Comparison of ENCODE assay signal across 19 cellular contexts in the genomic region with DNA sequence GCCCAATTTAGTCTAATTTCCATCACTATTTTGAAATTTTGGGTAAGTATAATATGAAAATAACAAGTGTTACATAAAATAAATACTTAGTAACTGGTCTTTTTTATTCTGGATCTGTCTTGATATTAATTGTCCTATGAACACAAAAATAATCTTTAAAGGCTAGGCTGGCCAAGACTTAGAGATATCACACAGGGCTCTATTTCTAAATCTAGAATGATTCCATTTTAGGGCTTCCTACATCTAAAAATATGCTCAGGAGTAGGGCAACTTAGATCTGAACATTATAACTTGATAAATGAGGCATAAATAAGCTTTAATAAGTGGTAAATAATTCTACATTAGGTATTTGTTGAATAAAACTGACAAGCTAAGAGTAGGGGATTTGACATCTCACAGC. TPM values are rescaled to one million over a fixed set of nuclear protein-coding genes. Genes with fewer than 3 reads are reported as not detected.
DNase-seq lines count a peak whose midpoint lies in the region; ATAC-seq, FAIRE-seq and TF ChIP-seq lines count a peak whose summit lies in the region.
"Had no signal": no experiment of that assay in that cellular context is flagged by ENCODE, and none has a peak within 500 bp of the region (broad histone marks: within the 10 kb centered on the region; RNA-seq: fewer than 3 reads in every experiment).

No MANE protein-coding gene starts in this region.

- H3K4me2 ChIP-seq in OCI-LY7 (ENCODE audit: low read length), result no peak overlapping the region

- TSS peak; percentile 12 for BruUV-seq in A673 (replicated peaks; lab: Mats Ljungman, UMichigan)
- BruUV-seq in OCI-LY7 (replicated peaks; lab: Mats Ljungman, UMichigan), result TSS peak; percentile 31

- H3K36me3 ChIP-seq in A673 (ENCODE audit: insufficient read depth, low read length, poor library complexity, severe bottlenecking) (peaks cover 91% of the 10 kb centered on the region), OCI-LY7 (ENCODE audit: insufficient read depth, low read length) (peaks cover 98% of the 10 kb centered on the region)

- no peak for DNase-seq in activated naive CD4-positive, alpha-beta T cell treated with anti-CD3 and anti-CD28 coated beads for 36 hours
- no peak for DNase-seq in activated naive CD4-positive, alpha-beta T cell treated with Interleukin-2 at 50 U/mL for 16 hours
- DNase-seq in A673 (ENCODE audit: low spot score) (no peak), OCI-LY7 (ENCODE audit: low spot score) (no peak), Ammon's horn (ENCODE audit: low spot score) (no peak), urothelium cell line (ENCODE audit: low spot score) (no peak), dorsolateral prefrontal cortex (no peak)
- no peak for DNase-seq in activated naive CD8-positive, alpha-beta T cell treated with anti-CD3 and anti-CD28 coated beads, Interleukin-2, amount 50 U/mL, for 24 hours
- DNase-seq: 8988T; CD8-positive, alpha-beta memory T cell; DMS53; KBM-7; NCI-H1417; NCI-H187; NCI-H2227 treated with DMSO at 0.1 percent for 48 hours; NCI-H524; NCI-H82 had no signal

- intact Hi-C loops in activated naive CD4-positive, alpha-beta T cell treated with anti-CD3 and anti-CD28 coated beads for 36 hours (cut with micrococcal nuclease), result no loop called here
- intact Hi-C loops in A673 (cut with micrococcal nuclease; ENCODE audit: unreplicated experiment), result no loop called here
- intact Hi-C loops in OCI-LY7 (cut with micrococcal nuclease; ENCODE audit: unreplicated experiment), result no loop called here
- intact Hi-C loops in dorsolateral prefrontal cortex (cut with DNase I), result no loop called here

- H3K9me3 ChIP-seq in A673 (ENCODE audit: low read depth, low read length, poor library complexity, severe bottlenecking), result no peaks in the 10 kb centered on the region
- no peaks in the 10 kb centered on the region for H3K9me3 ChIP-seq in OCI-LY7 (ENCODE audit: low read length)

- ATAC-seq in activated naive CD8-positive, alpha-beta T cell treated with anti-CD3 and anti-CD28 coated beads, Interleukin-2, amount 50 U/mL, for 24 hours, result no peak

- peaks cover 23% of the 10 kb centered on the region for H3K4me1 Mint-ChIP-seq in activated naive CD4-positive, alpha-beta T cell treated with anti-CD3 and anti-CD28 coated beads for 36 hours (ENCODE audit: low read depth)
- peaks cover 3% of the 10 kb centered on the region for H3K4me1 Mint-ChIP-seq in activated naive CD8-positive, alpha-beta T cell treated with anti-CD3 and anti-CD28 coated beads, Interleukin-2, amount 50 U/mL, for 24 hours
- H3K4me1 Mint-ChIP-seq: CD8-positive, alpha-beta memory T cell had no signal

- H3K27me3 ChIP-seq in A673 (replicated peaks; ENCODE audit: insufficient read depth, low read depth, low read length, poor library complexity), result no peaks in the 10 kb centered on the region
- H3K27me3 ChIP-seq in dorsolateral prefrontal cortex, result no peaks in the 10 kb centered on the region

- H3K4me3 ChIP-seq in A673 (ENCODE audit: low read depth, low read length, poor library complexity, severe bottlenecking), result no peak overlapping the region
- no peak overlapping the region for H3K4me3 ChIP-seq in OCI-LY7 (ENCODE audit: low read depth, low read length, poor library complexity, severe bottlenecking)
- H3K4me3 ChIP-seq in dorsolateral prefrontal cortex, result no peak overlapping the region

- H3K9me3 Mint-ChIP-seq in activated naive CD4-positive, alpha-beta T cell treated with anti-CD3 and anti-CD28 coated beads for 36 hours, result no peaks in the 10 kb centered on the region
- no peaks in the 10 kb centered on the region for H3K9me3 Mint-ChIP-seq in activated naive CD8-positive, alpha-beta T cell treated with anti-CD3 and anti-CD28 coated beads, Interleukin-2, amount 50 U/mL, for 24 hours
- H3K9me3 Mint-ChIP-seq: CD8-positive, alpha-beta memory T cell had no signal

- H3K27me3 Mint-ChIP-seq in activated naive CD4-positive, alpha-beta T cell treated with anti-CD3 and anti-CD28 coated beads for 36 hours (ENCODE audit: low read depth), result no peaks in the 10 kb centered on the region
- no peaks in the 10 kb centered on the region for H3K27me3 Mint-ChIP-seq in activated naive CD8-positive, alpha-beta T cell treated with anti-CD3 and anti-CD28 coated beads, Interleukin-2, amount 50 U/mL, for 24 hours
- H3K27me3 Mint-ChIP-seq: CD8-positive, alpha-beta memory T cell had no signal

- H3K79me2 ChIP-seq in OCI-LY7 (ENCODE audit: insufficient read depth, low read depth, low read length), result peaks cover 9% of the 10 kb centered on the region; the same call in 1 of the 2 replicates

- H4K20me1 ChIP-seq in OCI-LY7 (ENCODE audit: insufficient read depth, low read length), result no peaks in the 10 kb centered on the region

- peak overlapping the region; percentile 66 for H3K27ac Mint-ChIP-seq in activated naive CD4-positive, alpha-beta T cell treated with anti-CD3 and anti-CD28 coated beads for 36 hours
- H3K27ac Mint-ChIP-seq in activated naive CD8-positive, alpha-beta T cell treated with anti-CD3 and anti-CD28 coated beads, Interleukin-2, amount 50 U/mL, for 24 hours, result peak overlapping the region; percentile 46

- FAIRE-seq in urothelium cell line (lab: Jason Lieb, UNC), result no peak
- FAIRE-seq: GM12892, GM18507 had no signal

- H3K27ac ChIP-seq in A673 (ENCODE audit: low read depth, low read length, poor library complexity, severe bottlenecking), result no peak overlapping the region
- H3K27ac ChIP-seq in OCI-LY7 (ENCODE audit: low read depth, low read length, poor library complexity, severe bottlenecking), result no peak overlapping the region
- H3K27ac ChIP-seq in dorsolateral prefrontal cortex, result no peak overlapping the region

- H3K4me1 ChIP-seq in A673 (ENCODE audit: insufficient read depth, low read length, poor library complexity, severe bottlenecking) (no peaks in the 10 kb centered on the region), OCI-LY7 (ENCODE audit: insufficient read depth, low read length, poor library complexity, severe bottlenecking) (peaks cover 8% of the 10 kb centered on the region)

- peaks cover 71% of the 10 kb centered on the region for H3K36me3 Mint-ChIP-seq in activated naive CD4-positive, alpha-beta T cell treated with anti-CD3 and anti-CD28 coated beads for 36 hours (ENCODE audit: low read depth)
- H3K36me3 Mint-ChIP-seq in activated naive CD8-positive, alpha-beta T cell treated with anti-CD3 and anti-CD28 coated beads, Interleukin-2, amount 50 U/mL, for 24 hours (ENCODE audit: low read depth), result peaks cover 78% of the 10 kb centered on the region

- CTCF ChIA-PET in activated naive CD4-positive, alpha-beta T cell treated with anti-CD3 and anti-CD28 coated beads for 36 hours (lab: Charles Lee), result interaction anchor here (1.0 to 2.1 kb wide), 2 partner anchors 10 to 99 kb away, joined by 6 to 7 read pairs; no protein-coding TSS in a partner anchor
- CTCF ChIA-PET in A673 (lab: Charles Lee), result no interaction called here
- CTCF ChIA-PET in OCI-LY7 (lab: Charles Lee; ENCODE audit: unreplicated experiment), result no interaction called here

- POLR2A ChIA-PET in A673 (lab: Charles Lee; ENCODE audit: low non-redundant PET), result no interaction called here
- POLR2A ChIA-PET in OCI-LY7 (lab: Charles Lee), result interaction anchor here (0.6 to 2.8 kb wide), 8 partner anchors 8 to 1776 kb away, joined by 3 to 24 read pairs (median 4); no protein-coding TSS in a partner anchor

- H3K4me3 Mint-ChIP-seq in activated naive CD4-positive, alpha-beta T cell treated with anti-CD3 and anti-CD28 coated beads for 36 hours, result no peak overlapping the region
- H3K4me3 Mint-ChIP-seq in activated naive CD8-positive, alpha-beta T cell treated with anti-CD3 and anti-CD28 coated beads, Interleukin-2, amount 50 U/mL, for 24 hours, result no peak overlapping the region
- H3K4me3 Mint-ChIP-seq: CD8-positive, alpha-beta memory T cell had no signal

- H3K9me2 ChIP-seq in OCI-LY7 (ENCODE audit: insufficient read depth, low read length), result no peaks in the 10 kb centered on the region

- TF ChIP-seq CTCF in A673 (conservative IDR thresholded peaks at IDR 0.05; ENCODE audit: low read depth, low read length) (no peak), OCI-LY7 (conservative IDR thresholded peaks at IDR 0.05; ENCODE audit: low read length) (no peak), dorsolateral prefrontal cortex (IDR thresholded peaks at IDR 0.05 in 54 of 56, conservative IDR thresholded peaks at IDR 0.05 in 2 of 56; ENCODE audit: low read depth in 1 of 56, partially characterized antibody in 56 of 56) (no peak)

- no peak overlapping the region for H2AFZ ChIP-seq in OCI-LY7 (ENCODE audit: low read length)

RNA-seq across cellular contexts. Expression of gene SNAPC1, which starts 23.1 kb away (rescaled TPM):
- 1 to 10 TPM; 8.7 to 9.2 TPM for total RNA-seq in activated naive CD4-positive, alpha-beta T cell treated with anti-CD3 and anti-CD28 coated beads for 36 hours
- total RNA-seq in A673 (2021) (11.9 and 13.8 TPM in 2 replicates), OCI-LY7 (2022) (9.5 and 12.1 TPM in 2 replicates), dorsolateral prefrontal cortex (1 to 10 TPM; 2.2 to 6.6 (median 4.4) TPM)
- 10.5 and 11.7 TPM in 2 replicates for total RNA-seq in OCI-LY7 (2014; rRNA removed; shearing (Covaris generic))

RNA-seq across cellular contexts. Expression of gene HIF1A, which starts 43.8 kb away (rescaled TPM):
- 100 to 1,000 TPM; 398 to 417 TPM for total RNA-seq in activated naive CD4-positive, alpha-beta T cell treated with anti-CD3 and anti-CD28 coated beads for 36 hours
- total RNA-seq in A673 (2021) (135 and 136 TPM in 2 replicates), OCI-LY7 (2022) (88.1 and 93.7 TPM in 2 replicates), dorsolateral prefrontal cortex (100 to 1,000 TPM in 11 of 120 experiments, 10 to 100 TPM in 109; 54.8 to 115 (median 81.7) TPM)
- total RNA-seq in OCI-LY7 (2014; rRNA removed; shearing (Covaris generic)), result 59.5 and 71.7 TPM in 2 replicates
